Comparison of ENCODE assay signal across 35 cellular contexts in the genomic region with DNA sequence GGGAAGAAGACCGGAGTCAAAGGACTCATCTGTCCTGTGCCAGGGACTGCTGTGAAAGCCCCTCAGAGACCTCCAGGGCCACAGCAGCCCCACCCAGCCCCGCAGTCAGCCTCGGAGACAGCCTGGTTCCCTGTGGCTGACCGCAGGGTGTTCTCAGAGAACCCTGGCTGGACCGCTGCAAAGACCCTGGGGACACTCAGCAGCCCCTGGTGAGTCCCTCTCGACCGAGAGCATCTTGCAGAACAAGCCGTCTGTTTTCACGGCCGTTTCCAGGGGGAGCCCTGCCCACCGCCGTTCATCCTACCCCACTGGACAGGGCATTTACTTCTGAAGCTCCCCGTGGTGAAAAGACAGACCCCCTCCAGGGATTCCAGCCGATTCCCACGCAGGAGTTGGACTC. TPM values are rescaled to one million over a fixed set of nuclear protein-coding genes. Genes with fewer than 3 reads are reported as not detected.
"Had no signal": no experiment of that assay in that cellular context is flagged by ENCODE, and none has a peak within 500 bp of the region (broad histone marks: within the 10 kb centered on the region; RNA-seq: fewer than 3 reads in every experiment).

No MANE protein-coding gene starts in this region.

- H3K27ac ChIP-seq: brain microvascular endothelial cell, PC-9, SJSA1, VCaP had no signal

- H3K4me1 Mint-ChIP-seq: activated B cell treated with CpG ODN at 0.5 μM for 24 hours; activated naive CD8-positive, alpha-beta T cell treated with anti-CD3 and anti-CD28 coated beads for 36 hours; activated T-helper 17 cell treated with anti-CD3 and anti-CD28 coated beads, Interleukin-2, amount 50 U/mL, for 72 hours had no signal

- H3K9me3 ChIP-seq: SJSA1 had no signal

- H3K36me3 Mint-ChIP-seq: activated CD4-positive, alpha-beta memory T cell treated with anti-CD3 and anti-CD28 coated beads for 36 hours; activated naive CD8-positive, alpha-beta T cell treated with anti-CD3 and anti-CD28 coated beads for 36 hours had no signal

- H3K27me3 Mint-ChIP-seq: activated CD4-positive, alpha-beta memory T cell treated with anti-CD3 and anti-CD28 coated beads for 36 hours; activated naive CD8-positive, alpha-beta T cell treated with anti-CD3 and anti-CD28 coated beads for 36 hours had no signal

- H3K4me2 ChIP-seq: PC-9 had no signal

- H3K4me3 Mint-ChIP-seq: activated B cell treated with CpG ODN at 0.5 μM for 24 hours; activated CD4-positive, alpha-beta memory T cell treated with anti-CD3 and anti-CD28 coated beads for 36 hours; activated naive CD8-positive, alpha-beta T cell treated with anti-CD3 and anti-CD28 coated beads for 36 hours; activated T-cell treated with anti-CD3 and anti-CD28 coated beads, Interleukin-2, amount 50 U/mL, for 72 hours; activated T-helper 17 cell treated with anti-CD3 and anti-CD28 coated beads, Interleukin-2, amount 50 U/mL, for 72 hours had no signal

- H3K9me3 Mint-ChIP-seq: activated B cell treated with CpG ODN at 0.5 μM for 24 hours; activated CD4-positive, alpha-beta memory T cell treated with anti-CD3 and anti-CD28 coated beads for 36 hours; activated naive CD8-positive, alpha-beta T cell treated with anti-CD3 and anti-CD28 coated beads for 36 hours; activated T-cell treated with anti-CD3 and anti-CD28 coated beads, Interleukin-2, amount 50 U/mL, for 72 hours; activated T-helper 17 cell treated with anti-CD3 and anti-CD28 coated beads, Interleukin-2, amount 50 U/mL, for 72 hours had no signal

- H3K27ac Mint-ChIP-seq: activated B cell treated with CpG ODN at 0.5 μM for 24 hours; activated CD4-positive, alpha-beta memory T cell treated with anti-CD3 and anti-CD28 coated beads for 36 hours; activated naive CD8-positive, alpha-beta T cell treated with anti-CD3 and anti-CD28 coated beads for 36 hours; activated T-cell treated with anti-CD3 and anti-CD28 coated beads, Interleukin-2, amount 50 U/mL, for 72 hours; activated T-helper 17 cell treated with anti-CD3 and anti-CD28 coated beads, Interleukin-2, amount 50 U/mL, for 72 hours had no signal

- ATAC-seq: activated T-cell treated with anti-CD3 and anti-CD28 coated beads, Interleukin-2, amount 50 U/mL, for 72 hours; activated T-helper 17 cell treated with anti-CD3 and anti-CD28 coated beads, Interleukin-2, amount 50 U/mL, for 72 hours had no signal

- H3K27me3 ChIP-seq: brain microvascular endothelial cell, SJSA1 had no signal

- H2AFZ ChIP-seq: PC-9 had no signal

- H3K4me1 ChIP-seq: SJSA1 had no signal

- H3K4me3 ChIP-seq: PC-9, SJSA1 had no signal

- DNase-seq: activated B cell treated with CpG ODN at 0.5 μM for 24 hours; activated CD4-positive, alpha-beta memory T cell treated with anti-CD3 and anti-CD28 coated beads for 36 hours; activated CD4-positive, alpha-beta T cell treated with anti-CD3 and anti-CD28 coated beads for 4 hours; activated CD4-positive, alpha-beta T cell treated with anti-CD3 and anti-CD28 coated beads, Interleukin-2, amount 50 U/mL, for 1 hour; activated CD4-positive, CD25-positive, alpha-beta regulatory T cell treated with anti-CD3 and anti-CD28 coated beads, Interleukin-2, amount 50 U/mL, for 72 hours; activated effector memory CD4-positive, alpha-beta T cell treated with anti-CD3 and anti-CD28 coated beads, Interleukin-2, amount 50 U/mL, for 16 hours; activated naive CD4-positive, alpha-beta T cell; activated naive CD4-positive, alpha-beta T cell treated with anti-CD3 and anti-CD28 coated beads, Interleukin-2, amount 50 U/mL, for 16 hours; activated naive CD8-positive, alpha-beta T cell treated with anti-CD3 and anti-CD28 coated beads for 36 hours; activated T-cell treated with anti-CD3 and anti-CD28 coated beads, Interleukin-2, amount 50 U/mL, for 1 hour; activated T-cell treated with anti-CD3 and anti-CD28 coated beads, Interleukin-2, amount 50 U/mL, for 72 hours; amniotic stem cell; aorta; brain microvascular endothelial cell; central memory CD4-positive, alpha-beta T cell; Karpas-422; KBM-7; NCI-H1105; NCI-H1417 treated with DMSO at 0.1 percent for 48 hours; NCI-H1694 treated with DMSO at 0.1 percent for 48 hours; NCI-H2029; NCI-H345; NCI-H524 treated with DMSO at 0.1 percent for 48 hours; NK-92 treated with Interleukin-12 subunit alpha and Interleukin-12 subunit beta, amount 100 ng/mL, for 24 hours; PC-9; SHP77 treated with DMSO at 0.1 percent for 48 hours; SW 1271; T-helper 1 cell; T-helper 2 cell; T-helper 9 cell had no signal

RNA-seq across cellular contexts. Expression of gene C16orf96, which starts 48.3 kb away (rescaled TPM):
- total RNA-seq: activated T-helper 17 cell treated with anti-CD3 and anti-CD28 coated beads, Interleukin-2, amount 50 U/mL, for 72 hours; MCF 10A; NCI-H460; SJSA1 had no signal
- polyA plus RNA-seq: aorta had no signal
